ENCODE assay signal across 10 cellular contexts in genomic region chr1:77832889-77833288, GRCh38. TPM values are rescaled to one million over a fixed set of nuclear protein-coding genes. Genes with fewer than 3 reads are reported as not detected.
DNase-seq lines count a peak whose midpoint lies in the region; ATAC-seq and TF ChIP-seq lines count a peak whose summit lies in the region.
"Had no signal": no experiment of that assay in that cellular context is flagged by ENCODE, and none has a peak within 500 bp of the region (broad histone marks: within the 10 kb centered on the region; RNA-seq: fewer than 3 reads in every experiment).

No MANE protein-coding gene starts in this region.

- H3K4me3 ChIP-seq in psoas muscle, result peak overlapping the region; percentile 35

- in situ Hi-C loops in SK-MEL-5 (cut with HindIII; ENCODE audit: low pct_unique_long_range_greater_than_20kb, low sequenced_read_pairs), result no loop called here

- no peaks in the 10 kb centered on the region for H3K9me3 ChIP-seq in psoas muscle

- H3K27me3 ChIP-seq in foreskin keratinocyte (no peaks in the 10 kb centered on the region), psoas muscle (ENCODE audit: insufficient read depth in 3 of 3, low read length in 2 of 3) (no peaks in the 10 kb centered on the region)

- TF ChIP-seq CTCF in foreskin keratinocyte (conservative IDR thresholded peaks at IDR 0.05) (no peak), psoas muscle (IDR thresholded peaks at IDR 0.05) (no peak), GM20000 (IDR thresholded peaks at IDR 0.05; ENCODE audit: extremely low read depth, missing control alignments) (no peak)

- peaks cover 23% of the 10 kb centered on the region for H3K4me1 ChIP-seq in foreskin keratinocyte
- peaks cover 72% of the 10 kb centered on the region for H3K4me1 ChIP-seq in psoas muscle

- peaks cover 0 to 3% of the 10 kb centered on the region in 2 donors for H3K36me3 ChIP-seq in psoas muscle (ENCODE audit: insufficient read depth in 1 of 2, low read depth in 1 of 2)

- DNase-seq in DMS79 treated with DMSO at 0.1 percent for 48 hours (lab: John Stamatoyannopoulos, UW), result peak; percentile 80
- peak; percentile 61 for DNase-seq in SK-MEL-5 (ENCODE audit: low read depth, low spot score)
- DNase-seq in foreskin keratinocyte, result peak in 1 of 2 donors; percentile 52
- no peak for DNase-seq in psoas muscle
- no peak for DNase-seq in NCI-H748 (lab: John Stamatoyannopoulos, UW; ENCODE audit: unreplicated experiment)
- DNase-seq in NCI-H2107 (lab: John Stamatoyannopoulos, UW), result no peak
- no peak for DNase-seq in GM20000 (ENCODE audit: low spot score)
- DNase-seq: cortex of kidney, T-cell had no signal

- H3K27ac ChIP-seq in foreskin keratinocyte (no peak overlapping the region), psoas muscle (peak overlapping the region; percentile 98)

- intact Hi-C loops in psoas muscle (cut with DNase I), result loop anchor here (1.0 to 2.0 kb wide), 2 partner anchors 55 to 56 kb away; partner anchors contain the start of gene NEXN (in 2 of the 2)

- peak; percentile 20 for ATAC-seq in foreskin keratinocyte
- ATAC-seq in psoas muscle, result peak; percentile 80 to 94 (median 84)
- no peak for ATAC-seq in GM18520 (IDR thresholded peaks at IDR 0.05; ENCODE audit: unreplicated experiment)
- ATAC-seq: T-cell had no signal

RNA-seq across cellular contexts. Expression of gene MIGA1, which starts 53.4 kb away (rescaled TPM):
- 14.4 and 16.4 TPM in 2 replicates for total RNA-seq in SK-MEL-5 (2014; rRNA removed; shearing (Covaris generic))
- 12.0 and 16.4 TPM in 2 replicates for polyA plus RNA-seq in SK-MEL-5 (2015; cell fraction: cytosol; rRNA removed)
- polyA plus RNA-seq in SK-MEL-5 (2015; cell fraction: nucleus; rRNA removed), result 6.1 and 7.2 TPM in 2 replicates
- 9.1 and 11.1 TPM in 2 replicates for total RNA-seq in foreskin keratinocyte
- polyA plus RNA-seq in foreskin keratinocyte, result 1.7 TPM in 2 replicates
- 10 to 100 TPM; 11.2 to 17.0 (median 14.0) TPM for total RNA-seq in psoas muscle
- 10 to 100 TPM in 1 of 3 donors, 1 to 10 TPM in 2; 5.0 to 19.3 (median 5.4) TPM for polyA plus RNA-seq in psoas muscle

RNA-seq across cellular contexts. Expression of gene NEXN, which starts 55.5 kb away (rescaled TPM):
- 0.45 and 1.4 TPM in 2 replicates for total RNA-seq in SK-MEL-5 (2014; rRNA removed; shearing (Covaris generic))
- 0.24 and 1.4 TPM in 2 replicates for polyA plus RNA-seq in SK-MEL-5 (2015; cell fraction: cytosol; rRNA removed)
- polyA plus RNA-seq in SK-MEL-5 (2015; cell fraction: nucleus; rRNA removed), result 0.27 and 0.96 TPM in 2 replicates
- total RNA-seq in foreskin keratinocyte (3.2 and 5.3 TPM in 2 replicates), psoas muscle (100 to 1,000 TPM; 161 to 541 (median 362) TPM)
- polyA plus RNA-seq in foreskin keratinocyte (2.4 and 3.9 TPM in 2 replicates), psoas muscle (100 to 1,000 TPM in 2 of 3 donors, 10 to 100 TPM in 1; 31.6 to 497 (median 321) TPM)

Comparison
In these comparisons a context has a peak if more than half of its experiments do, and no peak if none do; other contexts are left out.
1. DNase-seq: peak in DMS79 treated with DMSO at 0.1 percent for 48 hours (single experiment) and SK-MEL-5 (single experiment); none in psoas muscle (0 of 2), NCI-H748 (single experiment), NCI-H2107 (single experiment) and GM20000 (single experiment).
2. RNA of gene NEXN, which starts 55.5 kb away (total RNA-seq): 161 to 541 TPM in psoas muscle; 3.2 to 5.3 TPM in foreskin keratinocyte and 0.45 to 1.4 TPM in SK-MEL-5; every median in the first group is over 10 times any median in the second.